In genomic region chr3:49028298-49028672, GRCh38 we compare ENCODE assay signal across 8 cellular contexts. TPM values are rescaled to one million over a fixed set of nuclear protein-coding genes. Genes with fewer than 3 reads are reported as not detected.
A peak's percentile ranks its signal among the peaks of the same experiment; 100 is the strongest.
DNase-seq lines count a peak whose midpoint lies in the region; ATAC-seq and TF ChIP-seq lines count a peak whose summit lies in the region.

No MANE protein-coding gene starts in this region.

- H3K79me1 ChIP-seq in neuronal stem cell (ENCODE audit: low read depth, low read length): peaks cover 10% of the 10 kb centered on the region

- no peak overlapping the region for H3K4me3 ChIP-seq in CD8-positive, alpha-beta T cell (ENCODE audit: low read depth, low read length)
- H3K4me3 ChIP-seq in OCI-LY3 (ENCODE audit: low read length): peak overlapping the region; percentile 88
- peak overlapping the region; percentile 72 to 83 for H3K4me3 ChIP-seq in neuronal stem cell (ENCODE audit: low read length in 2 of 2)

- CTCF ChIA-PET in CD8-positive, alpha-beta T cell (lab: Charles Lee): interaction anchor here (0.8 to 2.2 kb wide), 3 partner anchors 37 to 41 kb away, joined by 3 to 14 read pairs (median 3); partner anchors contain the start of gene P4HTM

- no peak for TF ChIP-seq CTCF in CD8-positive, alpha-beta T cell (IDR thresholded peaks at IDR 0.05)
- TF ChIP-seq CTCF in OCI-LY3 (IDR thresholded peaks at IDR 0.05; ENCODE audit: low read depth, low read length): no peak

- H4K91ac ChIP-seq in neuronal stem cell (ENCODE audit: low read depth, low read length, poor library complexity): no peak overlapping the region

- peak overlapping the region; percentile 97 for H3K27ac Mint-ChIP-seq in CD8-positive, alpha-beta T cell
- peak overlapping the region; percentile 98 to 99 for H3K27ac Mint-ChIP-seq in effector memory CD8-positive, alpha-beta T cell

- H4K8ac ChIP-seq in neuronal stem cell (ENCODE audit: low read depth, low read length): no peak overlapping the region

- H3K9me3 Mint-ChIP-seq in CD8-positive, alpha-beta T cell: no peaks in the 10 kb centered on the region
- no peaks in the 10 kb centered on the region for H3K9me3 Mint-ChIP-seq in effector memory CD8-positive, alpha-beta T cell

- POLR2A ChIA-PET in CD8-positive, alpha-beta T cell (lab: Charles Lee): interaction anchor here (0.7 to 2.7 kb wide), 5 partner anchors 11 to 65 kb away, joined by 3 to 33 read pairs (median 13); partner anchors contain the start of genes DALRD3, P4HTM, QRICH1 and WDR6

- H3K4me1 Mint-ChIP-seq in CD8-positive, alpha-beta T cell (ENCODE audit: low read depth): peaks cover 29% of the 10 kb centered on the region
- H3K4me1 Mint-ChIP-seq in effector memory CD8-positive, alpha-beta T cell (ENCODE audit: low read depth in 2 of 2): peaks cover 24 to 28% of the 10 kb centered on the region in 2 donors

- H3K27me3 ChIP-seq in CD8-positive, alpha-beta T cell (ENCODE audit: insufficient read depth, low read length): no peaks in the 10 kb centered on the region
- no peaks in the 10 kb centered on the region for H3K27me3 ChIP-seq in OCI-LY3 (ENCODE audit: low read depth, low read length)
- no peaks in the 10 kb centered on the region for H3K27me3 ChIP-seq in neuronal stem cell (ENCODE audit: control insufficient read depth in 3 of 3, insufficient read depth in 3 of 3, low read depth in 1 of 3, low read length in 3 of 3)

- peak overlapping the region; percentile 95 for H3K9ac ChIP-seq in OCI-LY3 (ENCODE audit: low read length)
- H3K9ac ChIP-seq in neuronal stem cell (ENCODE audit: low read depth, low read length, poor library complexity): no peak overlapping the region

- H3K79me2 ChIP-seq in OCI-LY3 (ENCODE audit: low read length): peaks cover 59% of the 10 kb centered on the region

- peaks cover 14% of the 10 kb centered on the region for H3K4me1 ChIP-seq in CD8-positive, alpha-beta T cell (ENCODE audit: insufficient read depth, low read length)
- H3K4me1 ChIP-seq in OCI-LY3 (ENCODE audit: low read length) (peaks cover 18% of the 10 kb centered on the region), neuronal stem cell (ENCODE audit: control insufficient read depth in 2 of 2, insufficient read depth in 1 of 2, low read depth in 1 of 2, low read length in 2 of 2) (peaks cover 6 to 10% of the 10 kb centered on the region in 2 donors)

- no peak overlapping the region for H3K4ac ChIP-seq in neuronal stem cell (ENCODE audit: low read length)

- no peak overlapping the region for H2BK15ac ChIP-seq in neuronal stem cell (ENCODE audit: low read length)

- no peak overlapping the region for H2AK5ac ChIP-seq in neuronal stem cell (ENCODE audit: low read depth, low read length)

- no peak overlapping the region for H3K27ac ChIP-seq in CD8-positive, alpha-beta T cell (ENCODE audit: low read depth, low read length)
- peak overlapping the region; percentile 54 for H3K27ac ChIP-seq in OCI-LY3 (ENCODE audit: low read length)
- H3K27ac ChIP-seq in neuronal stem cell (replicated peaks; ENCODE audit: low read length): no peak overlapping the region

- ATAC-seq in CD8-positive, alpha-beta T cell: no peak
- no peak for ATAC-seq in effector memory CD8-positive, alpha-beta T cell (replicated peaks)

- H2BK120ac ChIP-seq in neuronal stem cell (ENCODE audit: low read depth, low read length): no peak overlapping the region

- H2AFZ ChIP-seq in OCI-LY3 (ENCODE audit: low read depth, low read length) (no peak overlapping the region), neuronal stem cell (ENCODE audit: low read length) (no peak overlapping the region)

- no peaks in the 10 kb centered on the region for H3K27me3 Mint-ChIP-seq in CD8-positive, alpha-beta T cell (ENCODE audit: low read depth)
- H3K27me3 Mint-ChIP-seq in effector memory CD8-positive, alpha-beta T cell: no peaks in the 10 kb centered on the region

- H3K36me3 ChIP-seq in CD8-positive, alpha-beta T cell (ENCODE audit: insufficient read depth, low read length): peaks cover 29% of the 10 kb centered on the region
- H3K36me3 ChIP-seq in OCI-LY3 (replicated peaks; ENCODE audit: low read depth, low read length) (peaks cover 78% of the 10 kb centered on the region), neuronal stem cell (replicated peaks in 1 of 2; ENCODE audit: control insufficient read depth in 2 of 2, insufficient read depth in 2 of 2, low read length in 2 of 2) (peaks cover 60 to 94% of the 10 kb centered on the region in 2 donors)

- H3K14ac ChIP-seq in neuronal stem cell (ENCODE audit: low read length): no peak overlapping the region

- WGBS in neuronal stem cell (ENCODE audit: extremely low coverage in 2 of 2, insufficient read length in 2 of 2, insufficient replicate concordance in 1 of 2), 2 donors: no CpG with 5 or more reads among the region's 4 CpGs

- peaks cover 70% of the 10 kb centered on the region for H3K36me3 Mint-ChIP-seq in CD8-positive, alpha-beta T cell
- H3K36me3 Mint-ChIP-seq in effector memory CD8-positive, alpha-beta T cell (ENCODE audit: insufficient read depth): peaks cover 86% of the 10 kb centered on the region

- peak overlapping the region; percentile 92 for H3K4me3 Mint-ChIP-seq in CD8-positive, alpha-beta T cell
- peak overlapping the region; percentile 88 to 97 for H3K4me3 Mint-ChIP-seq in effector memory CD8-positive, alpha-beta T cell

- H3K23ac ChIP-seq in neuronal stem cell (ENCODE audit: low read depth, low read length, poor library complexity): no peak overlapping the region

- H2BK5ac ChIP-seq in neuronal stem cell (ENCODE audit: low read length): peak overlapping the region; percentile 35

- peak overlapping the region; percentile 93 for H3K4me2 ChIP-seq in OCI-LY3 (ENCODE audit: low read length)
- peak overlapping the region; percentile 92 for H3K4me2 ChIP-seq in neuronal stem cell (ENCODE audit: insufficient read depth, low read length, poor library complexity, severe bottlenecking)

- H3K18ac ChIP-seq in neuronal stem cell (ENCODE audit: low read length): no peak overlapping the region

- intact Hi-C loops in CD8-positive, alpha-beta T cell (cut with DNase I, micrococcal nuclease): loop anchor here (2.0 to 10.0 kb wide), 6 partner anchors 39 to 697 kb away; partner anchors contain the start of genes DAG1 (in 1 of the 2), GMPPB (in 1 of the 2), NCKIPSD (in 1 of the 2) and QRICH1 (in 1 of the 2)

- H3K9me3 ChIP-seq in CD8-positive, alpha-beta T cell (ENCODE audit: low read length): no peaks in the 10 kb centered on the region
- H3K9me3 ChIP-seq in OCI-LY3 (ENCODE audit: insufficient read depth, low read length) (no peaks in the 10 kb centered on the region), neuronal stem cell (replicated peaks in 1 of 2; ENCODE audit: control insufficient read depth in 2 of 2, insufficient read depth in 1 of 2, low read depth in 1 of 2, low read length in 2 of 2) (no peaks in the 10 kb centered on the region)

- no peaks in the 10 kb centered on the region for H4K20me1 ChIP-seq in OCI-LY3 (ENCODE audit: insufficient read depth, low read length)

- no peak for DNase-seq in CD8-positive, alpha-beta T cell
- DNase-seq in effector memory CD8-positive, alpha-beta T cell: no peak
- DNase-seq in neuronal stem cell (ENCODE audit: low spot score): no peak
- no peak for DNase-seq in HuH-7 (ENCODE audit: low spot score)
- no peak for DNase-seq in MV-4-11 (lab: John Stamatoyannopoulos, UW)
- DNase-seq in H4 (ENCODE audit: low spot score): no peak
- no peak for DNase-seq in SK-N-DZ (ENCODE audit: low spot score)

- no peak overlapping the region for H2BK12ac ChIP-seq in neuronal stem cell (ENCODE audit: low read length)

RNA-seq across cellular contexts. Expression of gene IMPDH2, which starts 0.9 kb away (rescaled TPM):
- 100 to 1,000 TPM; 115 to 117 TPM for total RNA-seq in CD8-positive, alpha-beta T cell
- polyA plus RNA-seq in neuronal stem cell (2013, experiment 1 of 2): 290 TPM
- 282 TPM for polyA plus RNA-seq in neuronal stem cell (2013, experiment 2 of 2)
- total RNA-seq in H4 (2014; rRNA removed; shearing (Covaris generic)): 314 and 330 TPM in 2 replicates
- 235 and 250 TPM in 2 replicates for polyA plus RNA-seq in SK-N-DZ (2014; cell fraction: cytosol; rRNA removed)
- 243 and 248 TPM in 2 replicates for polyA plus RNA-seq in SK-N-DZ (2014; cell fraction: nucleus; rRNA removed)

RNA-seq across cellular contexts. Expression of gene NDUFAF3, which starts 6.4 kb away (rescaled TPM):
- 10 to 100 TPM; 44.4 to 48.5 TPM for total RNA-seq in CD8-positive, alpha-beta T cell
- polyA plus RNA-seq in neuronal stem cell (2013, experiment 1 of 2): 57.2 TPM
- 56.0 TPM for polyA plus RNA-seq in neuronal stem cell (2013, experiment 2 of 2)
- 80.9 and 87.8 TPM in 2 replicates for total RNA-seq in H4 (2014; rRNA removed; shearing (Covaris generic))
- 70.8 and 72.9 TPM in 2 replicates for polyA plus RNA-seq in SK-N-DZ (2014; cell fraction: cytosol; rRNA removed)
- 45.8 and 58.3 TPM in 2 replicates for polyA plus RNA-seq in SK-N-DZ (2014; cell fraction: nucleus; rRNA removed)

RNA-seq across cellular contexts. Expression of gene DALRD3, which starts 9.9 kb away (rescaled TPM):
- total RNA-seq in CD8-positive, alpha-beta T cell: 10 to 100 TPM; 12.0 to 13.2 TPM
- polyA plus RNA-seq in neuronal stem cell (2013, experiment 1 of 2): 39.9 TPM
- 41.4 TPM for polyA plus RNA-seq in neuronal stem cell (2013, experiment 2 of 2)
- total RNA-seq in H4 (2014; rRNA removed; shearing (Covaris generic)): 31.4 and 44.1 TPM in 2 replicates
- polyA plus RNA-seq in SK-N-DZ (2014; cell fraction: cytosol; rRNA removed): 19.7 and 30.9 TPM in 2 replicates
- polyA plus RNA-seq in SK-N-DZ (2014; cell fraction: nucleus; rRNA removed): 115 and 121 TPM in 2 replicates

RNA-seq across cellular contexts. Expression of gene WDR6, which starts 21.1 kb away (rescaled TPM):
- 100 to 1,000 TPM; 112 to 130 TPM for total RNA-seq in CD8-positive, alpha-beta T cell
- polyA plus RNA-seq in neuronal stem cell (2013, experiment 1 of 2): 80.4 TPM
- polyA plus RNA-seq in neuronal stem cell (2013, experiment 2 of 2): 80.3 TPM
- total RNA-seq in H4 (2014; rRNA removed; shearing (Covaris generic)): 25.3 and 29.6 TPM in 2 replicates
- polyA plus RNA-seq in SK-N-DZ (2014; cell fraction: cytosol; rRNA removed): 140 and 186 TPM in 2 replicates
- 518 and 594 TPM in 2 replicates for polyA plus RNA-seq in SK-N-DZ (2014; cell fraction: nucleus; rRNA removed)

RNA-seq across cellular contexts. Expression of gene P4HTM, which starts 38.2 kb away (rescaled TPM):
- 10 to 100 TPM; 41.5 to 41.8 TPM for total RNA-seq in CD8-positive, alpha-beta T cell
- 29.0 TPM for polyA plus RNA-seq in neuronal stem cell (2013, experiment 1 of 2)
- polyA plus RNA-seq in neuronal stem cell (2013, experiment 2 of 2): 25.5 TPM
- total RNA-seq in H4 (2014; rRNA removed; shearing (Covaris generic)): 12.8 and 22.0 TPM in 2 replicates
- polyA plus RNA-seq in SK-N-DZ (2014; cell fraction: cytosol; rRNA removed): 19.5 and 19.7 TPM in 2 replicates
- 71.1 and 84.6 TPM in 2 replicates for polyA plus RNA-seq in SK-N-DZ (2014; cell fraction: nucleus; rRNA removed)
